Comparison of ENCODE assay signal across 21 cellular contexts in the genomic region with DNA sequence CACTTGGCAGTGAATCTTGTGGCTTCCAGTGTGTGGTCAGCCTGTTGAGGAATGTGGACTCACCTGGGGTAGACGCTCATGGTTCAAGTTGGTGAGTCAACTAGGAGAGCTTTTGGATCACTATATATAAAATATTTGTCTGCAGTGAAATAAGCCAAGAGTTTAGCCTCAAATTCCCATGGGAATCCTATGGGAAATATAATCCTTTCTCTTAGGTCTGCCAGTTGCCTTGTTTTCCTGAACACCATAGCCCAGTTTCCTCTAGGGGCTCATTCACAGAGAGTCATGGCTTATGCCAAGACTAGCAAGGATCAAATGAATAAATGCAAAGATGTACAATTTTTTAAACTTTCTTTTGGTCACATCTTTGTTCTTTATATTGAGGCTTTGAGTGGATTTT.
"Had no signal": no experiment of that assay in that cellular context is flagged by ENCODE, and none has a peak within 500 bp of the region (broad histone marks: within the 10 kb centered on the region; RNA-seq: fewer than 3 reads in every experiment).

No MANE protein-coding gene starts in this region.

- H3K27me3 ChIP-seq: adrenal gland, pancreas, right lobe of liver, tibial nerve, uterus had no signal

- DNase-seq: activated CD4-positive, alpha-beta T cell treated with anti-CD3 and anti-CD28 coated beads for 1 hour; activated CD4-positive, alpha-beta T cell treated with anti-CD3 and anti-CD28 coated beads, Interleukin-2, amount 50 U/mL, for 48 hours; activated gamma-delta T cell treated with Interleukin-2 at 50 U/mL for 16 hours; adrenal gland; effector CD8-positive, alpha-beta T cell; foreskin fibroblast; hippocampal formation; left cardiac atrium; lower lobe of right lung; pancreas; right lobe of liver; spleen; stimulated activated naive B cell treated with anti-CD40 and anti-IgM and Interleukin-4, amounts not matched to agents 10 μg/mL and 1 μg/mL and 100 μg/mL, for 72 hours; T-helper 2 cell; uterus had no signal

- H3K27ac ChIP-seq: adrenal gland, lower lobe of right lung, neutrophil, pancreas, right lobe of liver, spleen, tibial nerve, uterus, VCaP had no signal

- ATAC-seq: activated naive CD4-positive, alpha-beta T cell treated with anti-CD3 and anti-CD28 coated beads, Interleukin-2, amount 50 U/mL, for 72 hours; esophagus mucosa; lower lobe of right lung; natural killer cell treated with Interleukin-12 subunit alpha and Interleukin-12 subunit beta and Interleukin-15 and Interleukin-18, amount 100 ng/mL, for 72 hours; pancreas; right lobe of liver; stimulated activated naive B cell treated with anti-CD40 and anti-IgM and Interleukin-4, amounts not matched to agents 10 μg/mL and 1 μg/mL and 100 μg/mL, for 72 hours had no signal

- H3K4me3 ChIP-seq: adrenal gland, lower lobe of right lung, pancreas, right lobe of liver, spleen, tibial nerve, uterus had no signal

- H3K4me1 ChIP-seq: adrenal gland, lower lobe of right lung, pancreas, right lobe of liver, spleen, tibial nerve, uterus had no signal

- H3K36me3 ChIP-seq: adrenal gland, lower lobe of right lung, neutrophil, pancreas, right lobe of liver, spleen, tibial nerve, uterus had no signal

- H3K9me3 ChIP-seq: adrenal gland, lower lobe of right lung, neutrophil, pancreas, right lobe of liver, spleen, tibial nerve, uterus had no signal
